In genomic region chr20:58388882-58389323, GRCh38 we compare ENCODE assay signal across 8 cellular contexts. TPM values are rescaled to one million over a fixed set of nuclear protein-coding genes. Genes with fewer than 3 reads are reported as not detected.
DNase-seq lines count a peak whose midpoint lies in the region; ATAC-seq and TF ChIP-seq lines count a peak whose summit lies in the region.

Gene VAPB, plus strand, starts transcription at chr20:58389229. Its CDS starts 231 bp downstream, at chr20:58389460.

- H3K27me3 Mint-ChIP-seq in HFFc6 (ENCODE audit: insufficient read depth) = no peaks in the 10 kb centered on the region; the same call in 1 of the 2 replicates
- peaks cover 19% of the 10 kb centered on the region for H3K27me3 Mint-ChIP-seq in activated naive CD4-positive, alpha-beta T cell treated with anti-CD3 and anti-CD28 coated beads, Interleukin-2, amount 10 ng/mL, durations not matched to agents 7 days and 5 days

- ATAC-seq in gastroesophageal sphincter = peak; percentile 100

- TF ChIP-seq CTCF in HFFc6 (IDR thresholded peaks at IDR 0.05) (no peak), gastroesophageal sphincter (IDR thresholded peaks at IDR 0.05) (no peak)

- CTCF ChIA-PET in activated naive CD4-positive, alpha-beta T cell treated with anti-CD3 and anti-CD28 coated beads, Interleukin-2, amount 10 ng/mL, durations not matched to agents 7 days and 5 days (lab: Charles Lee) = no interaction called here

- peaks cover 28% of the 10 kb centered on the region for H3K36me3 Mint-ChIP-seq in HFFc6 (ENCODE audit: low read depth)
- peaks cover 32% of the 10 kb centered on the region for H3K36me3 Mint-ChIP-seq in activated naive CD4-positive, alpha-beta T cell treated with anti-CD3 and anti-CD28 coated beads, Interleukin-2, amount 10 ng/mL, durations not matched to agents 7 days and 5 days

- peak; percentile 61 to 67 for TF ChIP-seq POLR2A in gastroesophageal sphincter (IDR thresholded peaks at IDR 0.05)

- H3K27ac ChIP-seq in SK-N-MC (peak within 1 kb of the TSS; percentile 87), gastroesophageal sphincter (peak within 1 kb of the TSS; percentile 87 to 98 (median 96))

- H3K27ac Mint-ChIP-seq in HFFc6 = peak within 1 kb of the TSS; percentile 94
- peak within 1 kb of the TSS; percentile 92 for H3K27ac Mint-ChIP-seq in activated naive CD4-positive, alpha-beta T cell treated with anti-CD3 and anti-CD28 coated beads, Interleukin-2, amount 10 ng/mL, durations not matched to agents 7 days and 5 days

- peaks cover 32% of the 10 kb centered on the region for H3K36me3 ChIP-seq in SK-N-MC (ENCODE audit: insufficient read depth, low read length)
- peaks cover 0 to 3% of the 10 kb centered on the region in 2 donors for H3K36me3 ChIP-seq in gastroesophageal sphincter

- peaks cover 7 to 42% (median 18%) of the 10 kb centered on the region in 3 donors for H3K4me1 ChIP-seq in gastroesophageal sphincter

- 0% methylated on average over 6 of the region's 51 CpGs; no CpG with 5 or more reads in 1 of the 2 donors for WGBS in gastroesophageal sphincter (ENCODE audit: low coverage in 1 of 2), 2 donors

- DNase-seq in GM04504 (ENCODE audit: low read depth) (peak; percentile 89), HFFc6 (peak; percentile 88), NAMALWA (ENCODE audit: low spot score) (peak; percentile 96), SK-N-MC (ENCODE audit: low read depth, low spot score) (peak; percentile 50), nucleus accumbens (lab: John Stamatoyannopoulos, UW) (peak; percentile 45 to 97 (median 92)), superior temporal gyrus (ENCODE audit: extremely low spot score) (peak; percentile 97)
- peak; percentile 95 for DNase-seq in activated naive CD4-positive, alpha-beta T cell treated with anti-CD3 and anti-CD28 coated beads, Interleukin-2, amount 10 ng/mL, durations not matched to agents 7 days and 5 days

- H3K9me3 Mint-ChIP-seq in HFFc6 = peaks cover 9% of the 10 kb centered on the region
- H3K9me3 Mint-ChIP-seq in activated naive CD4-positive, alpha-beta T cell treated with anti-CD3 and anti-CD28 coated beads, Interleukin-2, amount 10 ng/mL, durations not matched to agents 7 days and 5 days = no peaks in the 10 kb centered on the region

- H3K4me1 Mint-ChIP-seq in HFFc6 (ENCODE audit: low read depth) = peaks cover 42% of the 10 kb centered on the region
- H3K4me1 Mint-ChIP-seq in activated naive CD4-positive, alpha-beta T cell treated with anti-CD3 and anti-CD28 coated beads, Interleukin-2, amount 10 ng/mL, durations not matched to agents 7 days and 5 days = peaks cover 41% of the 10 kb centered on the region

- no peaks in the 10 kb centered on the region for H3K27me3 ChIP-seq in gastroesophageal sphincter

- H3K4me3 Mint-ChIP-seq in HFFc6 = peak within 1 kb of the TSS; percentile 95
- peak within 1 kb of the TSS; percentile 87 for H3K4me3 Mint-ChIP-seq in activated naive CD4-positive, alpha-beta T cell treated with anti-CD3 and anti-CD28 coated beads, Interleukin-2, amount 10 ng/mL, durations not matched to agents 7 days and 5 days

- peak within 1 kb of the TSS; percentile 98 for H3K9ac ChIP-seq in SK-N-MC (ENCODE audit: insufficient read length)

- H3K9me3 ChIP-seq in SK-N-MC (ENCODE audit: low read depth, low read length) = no peaks in the 10 kb centered on the region
- no peaks in the 10 kb centered on the region for H3K9me3 ChIP-seq in gastroesophageal sphincter

- H3K4me3 ChIP-seq in SK-N-MC (peak within 1 kb of the TSS; percentile 98), gastroesophageal sphincter (peak within 1 kb of the TSS; percentile 82 to 95)

- no peak for TF ChIP-seq EP300 in gastroesophageal sphincter (IDR thresholded peaks at IDR 0.05)

RNA-seq across cellular contexts. Expression of gene VAPB, which starts in this region (rescaled TPM):
- total RNA-seq in HFFc6 (2021; fragmentation: NEBNext Ultra II Directional; extraction: Animal tissue kit (Norgen Biotek cat#: 25700)) = 10 to 100 TPM; 48.9 to 57.4 (median 54.5) TPM
- 10 to 100 TPM; 30.4 to 43.1 (median 35.9) TPM for total RNA-seq in gastroesophageal sphincter

Comparison
In these comparisons a context has a peak if more than half of its experiments do, and no peak if none do; other contexts are left out.
1. Peak in every context shown above with its lines: DNase-seq, ATAC-seq, H3K4me3 ChIP-seq and H3K27ac ChIP-seq.